Comparison of ENCODE assay signal across 21 cellular contexts in the genomic region with DNA sequence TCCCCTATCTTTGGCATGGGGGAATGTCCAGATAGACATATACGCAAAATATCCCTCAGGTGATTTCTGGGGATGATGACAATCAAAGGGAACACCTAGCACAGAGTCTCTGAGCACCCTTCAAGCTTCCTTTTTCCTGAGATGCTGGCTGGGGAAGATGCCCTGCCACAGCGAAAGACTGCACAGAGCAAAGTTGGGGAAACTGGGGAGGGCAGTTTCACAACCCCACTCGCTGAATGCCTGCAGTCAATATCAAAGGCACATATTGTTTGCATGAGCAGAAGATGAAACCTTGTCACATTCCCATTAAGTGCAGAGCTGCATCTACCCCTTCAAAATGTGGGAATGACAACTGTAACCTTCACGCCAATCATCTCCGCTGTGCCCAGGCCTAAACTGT. TPM values are rescaled to one million over a fixed set of nuclear protein-coding genes. Genes with fewer than 3 reads are reported as not detected.
DNase-seq lines count a peak whose midpoint lies in the region; ATAC-seq and TF ChIP-seq lines count a peak whose summit lies in the region.
"Had no signal": no experiment of that assay in that cellular context is flagged by ENCODE, and none has a peak within 500 bp of the region (broad histone marks: within the 10 kb centered on the region; RNA-seq: fewer than 3 reads in every experiment).

No MANE protein-coding gene starts in this region.

- ATAC-seq in HG03378 (IDR thresholded peaks at IDR 0.05; ENCODE audit: unreplicated experiment) (no peak), HG02763 (IDR thresholded peaks at IDR 0.05; ENCODE audit: unreplicated experiment) (no peak), HG02840 (IDR thresholded peaks at IDR 0.05; ENCODE audit: low FRiP score, unreplicated experiment) (no peak)
- ATAC-seq: activated T-cell treated with anti-CD3 and anti-CD28 coated beads, Interleukin-2, amount 50 U/mL, for 4 hours; heart left ventricle; left lobe of liver had no signal

- CTCF ChIA-PET in AG04449 (lab: Yijun Ruan, JAX), result no interaction called here

- H3K4me3 ChIP-seq in AG04449 (ENCODE audit: low read depth, low read length), result peak overlapping the region; percentile 65; the same call in 1 of the 2 replicates
- H3K4me3 ChIP-seq in astrocyte of the cerebellum (ENCODE audit: low read depth, low read length), result peak overlapping the region; percentile 69
- peak overlapping the region; percentile 66 for H3K4me3 ChIP-seq in iPS-18c (ENCODE audit: insufficient read depth, low read depth, low read length)
- H3K4me3 ChIP-seq in osteoblast (ENCODE audit: insufficient read depth, low read length), result no peak overlapping the region
- H3K4me3 ChIP-seq: SK-N-MC had no signal

- H3K27ac ChIP-seq in osteoblast (ENCODE audit: low read depth, low read length), result no peak overlapping the region
- H3K27ac ChIP-seq: epithelial cell of prostate, neutrophil, SK-N-MC had no signal

- no peaks in the 10 kb centered on the region for H3K36me3 ChIP-seq in osteoblast (ENCODE audit: insufficient read depth, low read length)
- H3K36me3 ChIP-seq: heart left ventricle, neutrophil had no signal

- no peaks in the 10 kb centered on the region for H4K20me1 ChIP-seq in osteoblast (ENCODE audit: insufficient read depth, low read length)

- peaks cover 34% of the 10 kb centered on the region for H3K27me3 ChIP-seq in osteoblast (ENCODE audit: insufficient read depth, low read length)

- TF ChIP-seq CTCF in AG04449 (IDR thresholded peaks at IDR 0.05; ENCODE audit: insufficient read depth, low read length, missing control alignments) (no peak), astrocyte of the cerebellum (IDR thresholded peaks at IDR 0.05; ENCODE audit: low read depth, low read length, missing control alignments) (no peak), osteoblast (IDR thresholded peaks at IDR 0.05; ENCODE audit: extremely low read depth, low read depth, low read length) (no peak)

- POLR2A ChIA-PET in AG04449 (lab: Yijun Ruan, JAX), result no interaction called here

- H3K4me1 ChIP-seq in osteoblast (ENCODE audit: insufficient read depth, low read length), result no peaks in the 10 kb centered on the region

- in situ Hi-C loops in astrocyte of the cerebellum (cut with HindIII; ENCODE audit: low sequenced_read_pairs), result no loop called here

- H3K79me2 ChIP-seq in osteoblast (ENCODE audit: insufficient read depth, low read length), result no peaks in the 10 kb centered on the region

- H3K4me2 ChIP-seq in osteoblast (ENCODE audit: insufficient read depth, low read length), result no peak overlapping the region

- no peak overlapping the region for H2AFZ ChIP-seq in osteoblast (ENCODE audit: low read length)

- H3K9me3 ChIP-seq in iPS-18c (ENCODE audit: control insufficient read depth, insufficient read depth, low read length), result peaks cover 6% of the 10 kb centered on the region
- H3K9me3 ChIP-seq in osteoblast (ENCODE audit: low read depth, low read length), result no peaks in the 10 kb centered on the region
- H3K9me3 ChIP-seq: heart left ventricle, neutrophil had no signal

- DNase-seq in AG04449 (ENCODE audit: low read depth, low spot score), result no peak
- DNase-seq in astrocyte of the cerebellum (ENCODE audit: low read depth), result no peak
- DNase-seq in osteoblast (ENCODE audit: insufficient read length, low spot score, missing footprints), result peak; percentile 90
- DNase-seq in DMS53 (lab: John Stamatoyannopoulos, UW), result no peak
- DNase-seq: activated CD4-positive, alpha-beta T cell treated with anti-CD3 and anti-CD28 coated beads, Interleukin-2, amount 50 U/mL, for 48 hours; activated naive CD8-positive, alpha-beta T cell treated with anti-CD3 and anti-CD28 coated beads, Interleukin-2, amount 10 ng/mL, durations not matched to agents 7 days and 5 days; activated T-cell treated with anti-CD3 and anti-CD28 coated beads, Interleukin-2, amount 50 U/mL, for 4 hours; CD4-positive, alpha-beta T cell; heart left ventricle; MM.1S; NCI-H1930; NCI-H510A; stimulated activated CD4-positive, alpha-beta T cell treated with anti-CD3 and anti-CD28 coated beads, Interleukin-4, amount 100 ng/mL, for 4 hours had no signal

RNA-seq across cellular contexts. Expression of gene GPC4, which starts 2.6 kb away (rescaled TPM):
- 8.3 TPM in 2 replicates for total RNA-seq in osteoblast
- total RNA-seq: activated naive CD8-positive, alpha-beta T cell treated with anti-CD3 and anti-CD28 coated beads, Interleukin-2, amount 10 ng/mL, durations not matched to agents 7 days and 5 days; CD4-positive, alpha-beta T cell had no signal
